ENCODE assay signal across 24 cellular contexts in genomic region chrX:2756534-2756933, GRCh38.
"Had no signal": no experiment of that assay in that cellular context is flagged by ENCODE, and none has a peak within 500 bp of the region (broad histone marks: within the 10 kb centered on the region; RNA-seq: fewer than 3 reads in every experiment).

No MANE protein-coding gene starts in this region.

- H3K36me3 ChIP-seq: spleen, tibial artery, upper lobe of left lung, uterus had no signal

- H3K4me2 ChIP-seq: hepatocyte had no signal

- H3K27ac ChIP-seq: foreskin keratinocyte, hepatocyte, psoas muscle, spleen, tibial artery, upper lobe of left lung, uterus had no signal

- ATAC-seq: foreskin keratinocyte; left cardiac atrium; psoas muscle; sciatic nerve; stimulated activated memory B cell treated with anti-CD40 and anti-IgM and Interleukin-4, amounts not matched to agents 10 μg/mL and 1 μg/mL and 100 μg/mL, for 72 hours had no signal

- DNase-seq: effector CD4-positive, alpha-beta T cell; endodermal cell; erythroblast; foreskin keratinocyte; head of caudate nucleus; kidney; left cardiac atrium; mesendoderm; naive B cell; psoas muscle; retina; spleen; stimulated activated CD4-positive, alpha-beta T cell treated with anti-CD3 and anti-CD28 coated beads, Interleukin-15, amount 100 ng/mL, for 24 hours; stimulated activated CD4-positive, alpha-beta T cell treated with anti-CD3 and anti-CD28 coated beads, Interleukin-1b, Interleukin-23, amount 100 ng/mL, for 48 hours; stimulated activated CD4-positive, alpha-beta T cell treated with anti-CD3 and anti-CD28 coated beads, Interleukin-4, amount 100 ng/mL, for 24 hours; tibial artery; upper lobe of left lung; uterus had no signal

- H3K9me3 Mint-ChIP-seq: stimulated activated naive CD8-positive, alpha-beta T cell treated with anti-CD3 and anti-CD28 coated beads, Interleukin-15, Interleukin-2, amounts not matched to agents 100 ng/mL and 50 ng/mL, for 24 hours had no signal

- H3K36me3 Mint-ChIP-seq: stimulated activated memory B cell treated with anti-CD40 and anti-IgM and Interleukin-4, amounts not matched to agents 10 μg/mL and 1 μg/mL and 100 μg/mL, for 72 hours had no signal

- H3K27me3 ChIP-seq: foreskin keratinocyte, hepatocyte, spleen, tibial artery, upper lobe of left lung, uterus had no signal

- H3K79me2 ChIP-seq: hepatocyte had no signal

- H3K4me1 ChIP-seq: psoas muscle, spleen, tibial artery, upper lobe of left lung, uterus had no signal

- H3K4me1 Mint-ChIP-seq: naive B cell; nephron; stimulated activated memory B cell treated with anti-CD40 and anti-IgM and Interleukin-4, amounts not matched to agents 10 μg/mL and 1 μg/mL and 100 μg/mL, for 72 hours had no signal

- H2AFZ ChIP-seq: hepatocyte had no signal

- H3K27ac Mint-ChIP-seq: endodermal cell; nephron; stimulated activated memory B cell treated with anti-CD40 and anti-IgM and Interleukin-4, amounts not matched to agents 10 μg/mL and 1 μg/mL and 100 μg/mL, for 72 hours; stimulated activated naive CD8-positive, alpha-beta T cell treated with anti-CD3 and anti-CD28 coated beads, Interleukin-15, Interleukin-2, amounts not matched to agents 100 ng/mL and 50 ng/mL, for 24 hours had no signal

- H3K4me3 ChIP-seq: hepatocyte, psoas muscle, spleen, tibial artery, upper lobe of left lung, uterus had no signal

- H3K4me3 Mint-ChIP-seq: endodermal cell; nephron; stimulated activated memory B cell treated with anti-CD40 and anti-IgM and Interleukin-4, amounts not matched to agents 10 μg/mL and 1 μg/mL and 100 μg/mL, for 72 hours; stimulated activated naive CD8-positive, alpha-beta T cell treated with anti-CD3 and anti-CD28 coated beads, Interleukin-15, Interleukin-2, amounts not matched to agents 100 ng/mL and 50 ng/mL, for 24 hours had no signal

- H3K27me3 Mint-ChIP-seq: stimulated activated naive CD8-positive, alpha-beta T cell treated with anti-CD3 and anti-CD28 coated beads, Interleukin-15, Interleukin-2, amounts not matched to agents 100 ng/mL and 50 ng/mL, for 24 hours had no signal

- FAIRE-seq: endothelial cell of umbilical vein, kidney had no signal

- H3K9me3 ChIP-seq: psoas muscle, spleen, tibial artery, upper lobe of left lung, uterus had no signal
